In the genomic region with DNA sequence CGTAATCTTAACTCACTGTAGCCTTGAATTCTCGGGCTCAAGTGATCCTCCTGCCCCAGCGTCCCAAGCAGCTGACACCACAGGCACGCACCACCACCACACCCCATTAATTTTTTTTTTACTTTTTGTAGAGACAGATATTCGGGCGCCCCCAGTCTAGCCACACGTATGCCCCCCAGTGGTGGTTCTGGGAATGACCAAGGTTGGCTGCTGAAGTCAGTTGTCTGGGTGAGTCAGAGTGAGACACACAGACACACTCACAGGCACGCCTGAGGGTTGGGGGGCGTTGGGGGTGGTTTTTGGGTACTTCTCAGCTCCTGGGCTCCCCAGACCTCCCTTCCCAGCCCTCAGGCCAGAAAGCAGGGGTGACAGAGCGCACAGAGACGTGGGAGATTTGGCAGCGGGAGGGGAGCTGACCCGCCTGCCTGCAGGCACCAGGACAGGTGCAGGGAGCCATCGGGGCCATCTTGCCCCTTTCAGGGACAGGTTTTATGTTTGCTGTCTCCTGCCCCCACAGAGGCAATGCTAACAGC, we compare ENCODE assay signal across 1 cellular context.
A peak's percentile ranks its signal among the peaks of the same experiment; 100 is the strongest.
TF ChIP-seq lines count a peak whose summit lies in the region.

No MANE protein-coding gene starts in this region.

TF ChIP-seq in K562, 482 proteins besides CTCF, POLR2A, EP300 and RAD21 (continues in another document):
- TF ChIP-seq THAP7 (CRISPR knock-in tag; IDR thresholded peaks at IDR 0.05) (no peak), ZNF655 (CRISPR knock-in tag; IDR thresholded peaks at IDR 0.05) (no peak), SAFB (IDR thresholded peaks at IDR 0.05; ENCODE audit: borderline replicate concordance, low read depth, low read length) (no peak), HNRNPK (IDR thresholded peaks at IDR 0.05; ENCODE audit: low read depth, low read length, poor library complexity, severe bottlenecking) (no peak), PRMT5 (CRISPR knock-in tag; IDR thresholded peaks at IDR 0.05) (no peak), ZNF263 (CRISPR knock-in tag; IDR thresholded peaks at IDR 0.05; ENCODE audit: borderline replicate concordance) (no peak), NR2C2 (CRISPR knock-in tag; IDR thresholded peaks at IDR 0.05) (no peak), NR2C2 (tag; IDR thresholded peaks at IDR 0.05) (no peak), TCF15 (CRISPR knock-in tag; IDR thresholded peaks at IDR 0.05) (no peak), ZKSCAN3 (CRISPR knock-in tag; IDR thresholded peaks at IDR 0.05) (no peak), NR3C1 (CRISPR knock-in tag; IDR thresholded peaks at IDR 0.05) (no peak), ZNF384 (IDR thresholded peaks at IDR 0.05; ENCODE audit: low read depth, low read length) (peak; percentile 96), POLR2G (IDR thresholded peaks at IDR 0.05; ENCODE audit: low read depth, low read length) (no peak), CEBPZ (IDR thresholded peaks at IDR 0.05; ENCODE audit: borderline replicate concordance, low read depth, low read length) (no peak), CBFA2T2 (conservative IDR thresholded peaks at IDR 0.05) (no peak), DPF2 (IDR thresholded peaks at IDR 0.05) (peak; percentile 47), FOXA1 (IDR thresholded peaks at IDR 0.05; ENCODE audit: borderline replicate concordance) (no peak), EZH2 (IDR thresholded peaks at IDR 0.05; ENCODE audit: borderline replicate concordance, low read depth, low read length) (no peak), CBX1 (IDR thresholded peaks at IDR 0.05; ENCODE audit: low read depth) (no peak), TRIM28 (IDR thresholded peaks at IDR 0.05) (no peak), ZNF24 (IDR thresholded peaks at IDR 0.05) (no peak), ZNF354B (CRISPR knock-in tag; IDR thresholded peaks at IDR 0.05) (no peak), ZNF121 (CRISPR knock-in tag; conservative IDR thresholded peaks at IDR 0.05) (no peak), ZBTB49 (CRISPR knock-in tag; IDR thresholded peaks at IDR 0.05; ENCODE audit: borderline replicate concordance) (no peak), TBP (optimal IDR thresholded peaks at IDR 0.05; ENCODE audit: low read depth, low read length) (no peak), ZBTB17 (CRISPR knock-in tag; IDR thresholded peaks at IDR 0.05) (no peak), ZNF146 (CRISPR knock-in tag; IDR thresholded peaks at IDR 0.05; ENCODE audit: unreplicated experiment) (no peak), HMBOX1 (IDR thresholded peaks at IDR 0.05) (no peak), ZNF785 (CRISPR knock-in tag; IDR thresholded peaks at IDR 0.05) (no peak), SMARCB1 (IDR thresholded peaks at IDR 0.05; ENCODE audit: insufficient read length, low read depth) (no peak)
- TF ChIP-seq, protein P1, sequence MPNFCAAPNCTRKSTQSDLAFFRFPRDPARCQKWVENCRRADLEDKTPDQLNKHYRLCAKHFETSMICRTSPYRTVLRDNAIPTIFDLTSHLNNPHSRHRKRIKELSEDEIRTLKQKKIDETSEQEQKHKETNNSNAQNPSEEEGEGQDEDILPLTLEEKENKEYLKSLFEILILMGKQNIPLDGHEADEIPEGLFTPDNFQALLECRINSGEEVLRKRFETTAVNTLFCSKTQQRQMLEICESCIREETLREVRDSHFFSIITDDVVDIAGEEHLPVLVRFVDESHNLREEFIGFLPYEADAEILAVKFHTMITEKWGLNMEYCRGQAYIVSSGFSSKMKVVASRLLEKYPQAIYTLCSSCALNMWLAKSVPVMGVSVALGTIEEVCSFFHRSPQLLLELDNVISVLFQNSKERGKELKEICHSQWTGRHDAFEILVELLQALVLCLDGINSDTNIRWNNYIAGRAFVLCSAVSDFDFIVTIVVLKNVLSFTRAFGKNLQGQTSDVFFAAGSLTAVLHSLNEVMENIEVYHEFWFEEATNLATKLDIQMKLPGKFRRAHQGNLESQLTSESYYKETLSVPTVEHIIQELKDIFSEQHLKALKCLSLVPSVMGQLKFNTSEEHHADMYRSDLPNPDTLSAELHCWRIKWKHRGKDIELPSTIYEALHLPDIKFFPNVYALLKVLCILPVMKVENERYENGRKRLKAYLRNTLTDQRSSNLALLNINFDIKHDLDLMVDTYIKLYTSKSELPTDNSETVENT (CRISPR knock-in tag; IDR thresholded peaks at IDR 0.05): no peak
- TF ChIP-seq, protein P2, sequence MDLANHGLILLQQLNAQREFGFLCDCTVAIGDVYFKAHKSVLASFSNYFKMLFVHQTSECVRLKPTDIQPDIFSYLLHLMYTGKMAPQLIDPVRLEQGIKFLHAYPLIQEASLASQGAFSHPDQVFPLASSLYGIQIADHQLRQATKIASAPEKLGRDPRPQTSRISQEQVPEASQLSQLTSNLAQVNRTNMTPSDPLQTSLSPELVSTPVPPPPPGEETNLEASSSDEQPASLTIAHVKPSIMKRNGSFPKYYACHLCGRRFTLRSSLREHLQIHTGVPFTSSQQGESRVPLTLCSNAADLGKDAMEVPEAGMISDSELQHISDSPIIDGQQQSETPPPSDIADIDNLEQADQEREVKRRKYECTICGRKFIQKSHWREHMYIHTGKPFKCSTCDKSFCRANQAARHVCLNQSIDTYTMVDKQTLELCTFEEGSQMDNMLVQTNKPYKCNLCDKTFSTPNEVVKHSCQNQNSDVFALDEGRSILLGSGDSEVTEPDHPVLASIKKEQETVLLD (IDR thresholded peaks at IDR 0.05): peak; percentile 29; the same call in 1 of the 2 replicates
- TF ChIP-seq, protein P3, sequence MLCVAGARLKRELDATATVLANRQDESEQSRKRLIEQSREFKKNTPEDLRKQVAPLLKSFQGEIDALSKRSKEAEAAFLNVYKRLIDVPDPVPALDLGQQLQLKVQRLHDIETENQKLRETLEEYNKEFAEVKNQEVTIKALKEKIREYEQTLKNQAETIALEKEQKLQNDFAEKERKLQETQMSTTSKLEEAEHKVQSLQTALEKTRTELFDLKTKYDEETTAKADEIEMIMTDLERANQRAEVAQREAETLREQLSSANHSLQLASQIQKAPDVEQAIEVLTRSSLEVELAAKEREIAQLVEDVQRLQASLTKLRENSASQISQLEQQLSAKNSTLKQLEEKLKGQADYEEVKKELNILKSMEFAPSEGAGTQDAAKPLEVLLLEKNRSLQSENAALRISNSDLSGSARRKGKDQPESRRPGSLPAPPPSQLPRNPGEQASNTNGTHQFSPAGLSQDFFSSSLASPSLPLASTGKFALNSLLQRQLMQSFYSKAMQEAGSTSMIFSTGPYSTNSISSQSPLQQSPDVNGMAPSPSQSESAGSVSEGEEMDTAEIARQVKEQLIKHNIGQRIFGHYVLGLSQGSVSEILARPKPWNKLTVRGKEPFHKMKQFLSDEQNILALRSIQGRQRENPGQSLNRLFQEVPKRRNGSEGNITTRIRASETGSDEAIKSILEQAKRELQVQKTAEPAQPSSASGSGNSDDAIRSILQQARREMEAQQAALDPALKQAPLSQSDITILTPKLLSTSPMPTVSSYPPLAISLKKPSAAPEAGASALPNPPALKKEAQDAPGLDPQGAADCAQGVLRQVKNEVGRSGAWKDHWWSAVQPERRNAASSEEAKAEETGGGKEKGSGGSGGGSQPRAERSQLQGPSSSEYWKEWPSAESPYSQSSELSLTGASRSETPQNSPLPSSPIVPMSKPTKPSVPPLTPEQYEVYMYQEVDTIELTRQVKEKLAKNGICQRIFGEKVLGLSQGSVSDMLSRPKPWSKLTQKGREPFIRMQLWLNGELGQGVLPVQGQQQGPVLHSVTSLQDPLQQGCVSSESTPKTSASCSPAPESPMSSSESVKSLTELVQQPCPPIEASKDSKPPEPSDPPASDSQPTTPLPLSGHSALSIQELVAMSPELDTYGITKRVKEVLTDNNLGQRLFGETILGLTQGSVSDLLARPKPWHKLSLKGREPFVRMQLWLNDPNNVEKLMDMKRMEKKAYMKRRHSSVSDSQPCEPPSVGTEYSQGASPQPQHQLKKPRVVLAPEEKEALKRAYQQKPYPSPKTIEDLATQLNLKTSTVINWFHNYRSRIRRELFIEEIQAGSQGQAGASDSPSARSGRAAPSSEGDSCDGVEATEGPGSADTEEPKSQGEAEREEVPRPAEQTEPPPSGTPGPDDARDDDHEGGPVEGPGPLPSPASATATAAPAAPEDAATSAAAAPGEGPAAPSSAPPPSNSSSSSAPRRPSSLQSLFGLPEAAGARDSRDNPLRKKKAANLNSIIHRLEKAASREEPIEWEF (CRISPR knock-in tag; IDR thresholded peaks at IDR 0.05): no peak
- TF ChIP-seq, protein P4, sequence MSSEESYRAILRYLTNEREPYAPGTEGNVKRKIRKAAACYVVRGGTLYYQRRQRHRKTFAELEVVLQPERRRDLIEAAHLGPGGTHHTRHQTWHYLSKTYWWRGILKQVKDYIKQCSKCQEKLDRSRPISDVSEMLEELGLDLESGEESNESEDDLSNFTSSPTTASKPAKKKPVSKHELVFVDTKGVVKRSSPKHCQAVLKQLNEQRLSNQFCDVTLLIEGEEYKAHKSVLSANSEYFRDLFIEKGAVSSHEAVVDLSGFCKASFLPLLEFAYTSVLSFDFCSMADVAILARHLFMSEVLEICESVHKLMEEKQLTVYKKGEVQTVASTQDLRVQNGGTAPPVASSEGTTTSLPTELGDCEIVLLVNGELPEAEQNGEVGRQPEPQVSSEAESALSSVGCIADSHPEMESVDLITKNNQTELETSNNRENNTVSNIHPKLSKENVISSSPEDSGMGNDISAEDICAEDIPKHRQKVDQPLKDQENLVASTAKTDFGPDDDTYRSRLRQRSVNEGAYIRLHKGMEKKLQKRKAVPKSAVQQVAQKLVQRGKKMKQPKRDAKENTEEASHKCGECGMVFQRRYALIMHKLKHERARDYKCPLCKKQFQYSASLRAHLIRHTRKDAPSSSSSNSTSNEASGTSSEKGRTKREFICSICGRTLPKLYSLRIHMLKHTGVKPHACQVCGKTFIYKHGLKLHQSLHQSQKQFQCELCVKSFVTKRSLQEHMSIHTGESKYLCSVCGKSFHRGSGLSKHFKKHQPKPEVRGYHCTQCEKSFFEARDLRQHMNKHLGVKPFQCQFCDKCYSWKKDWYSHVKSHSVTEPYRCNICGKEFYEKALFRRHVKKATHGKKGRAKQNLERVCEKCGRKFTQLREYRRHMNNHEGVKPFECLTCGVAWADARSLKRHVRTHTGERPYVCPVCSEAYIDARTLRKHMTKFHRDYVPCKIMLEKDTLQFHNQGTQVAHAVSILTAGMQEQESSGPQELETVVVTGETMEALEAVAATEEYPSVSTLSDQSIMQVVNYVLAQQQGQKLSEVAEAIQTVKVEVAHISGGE (CRISPR knock-in tag; IDR thresholded peaks at IDR 0.05): peak in 1 of 3 experiments; percentile 80; a peak in 2 of 6 replicates
